8 cellular contexts compared by ENCODE assay signal in genomic region chr17:60641810-60642220, GRCh38. TPM values are rescaled to one million over a fixed set of nuclear protein-coding genes. Genes with fewer than 3 reads are reported as not detected.
DNase-seq lines count a peak whose midpoint lies in the region; ATAC-seq, FAIRE-seq and TF ChIP-seq lines count a peak whose summit lies in the region.

No MANE protein-coding gene starts in this region.

- no peak overlapping the region for H2AFZ ChIP-seq in PC-3 (ENCODE audit: low read length)

- CTCF ChIA-PET in PC-3 (lab: Charles Lee), result interaction anchor here (0.6 kb wide), 1 partner anchor 42 kb away, joined by 3 read pairs; the partner anchor contains the start of gene PPM1D

- H3K9me2 ChIP-seq in PC-3 (replicated peaks; ENCODE audit: low read length), result no peaks in the 10 kb centered on the region

- no peak overlapping the region for H3K27ac Mint-ChIP-seq in progenitor cell of endocrine pancreas

- intact Hi-C loops in PC-3 (cut with micrococcal nuclease) (no loop called here), Right ventricle myocardium superior (cut with DNase I) (loop anchor here (2.0 kb wide), 1 partner anchor 65 kb away; no protein-coding TSS in a partner anchor)

- no peak overlapping the region for H3K9ac ChIP-seq in PC-3 (ENCODE audit: low read length)

- H3K9me3 ChIP-seq in PC-3 (ENCODE audit: low read length), result no peaks in the 10 kb centered on the region

- H3K27ac ChIP-seq in PC-3 (ENCODE audit: low read length), result peak overlapping the region; percentile 25

- no TSS peak for BruUV-seq in PC-3 (replicated peaks; lab: Mats Ljungman, UMichigan)

- peaks cover 3% of the 10 kb centered on the region for H3F3A ChIP-seq in PC-3 (ENCODE audit: low read length, unreplicated experiment)

- POLR2A ChIA-PET in PC-3 (lab: Charles Lee; ENCODE audit: unreplicated experiment), result no interaction called here

- no peak overlapping the region for H3K4me3 ChIP-seq in PC-3 (ENCODE audit: low read length)

- H3K79me2 ChIP-seq in PC-3 (ENCODE audit: low read length), result peaks cover 19% of the 10 kb centered on the region; the same call in 1 of the 2 replicates

- H3K27me3 Mint-ChIP-seq in progenitor cell of endocrine pancreas, result no peaks in the 10 kb centered on the region

- no peaks in the 10 kb centered on the region for H3K9me3 Mint-ChIP-seq in progenitor cell of endocrine pancreas (ENCODE audit: low read depth)

- peaks cover 5% of the 10 kb centered on the region; the same call in 1 of the 2 replicates for H4K20me1 ChIP-seq in PC-3 (ENCODE audit: low read length)

- peaks cover 6% of the 10 kb centered on the region for H3K36me3 Mint-ChIP-seq in progenitor cell of endocrine pancreas (ENCODE audit: insufficient read depth)

- ATAC-seq in PC-3 (peak; percentile 80), Right ventricle myocardium superior (ENCODE audit: poor library complexity) (peak; percentile 70), HG03196 (IDR thresholded peaks at IDR 0.05; ENCODE audit: unreplicated experiment) (no peak)

- DNase-seq in Kasumi-1 (lab: John Stamatoyannopoulos, UW) (peak; percentile 88 to 93), PC-3 (peak; percentile 93), Right ventricle myocardium superior (no peak), progenitor cell of endocrine pancreas (ENCODE audit: low spot score, unreplicated experiment) (peak; percentile 30), cortex of kidney (lab: John Stamatoyannopoulos, UW) (no peak)
- peak; percentile 26 for DNase-seq in activated naive CD4-positive, alpha-beta T cell treated with anti-CD3 and anti-CD28 coated beads, Interleukin-2, amount 50 U/mL, for 16 hours

- H3K4me1 Mint-ChIP-seq in progenitor cell of endocrine pancreas (ENCODE audit: low read depth), result peaks cover 7% of the 10 kb centered on the region

- peak; percentile 21 for FAIRE-seq in G401.6 (lab: Jason Lieb, UNC)

- H3K4me2 ChIP-seq in PC-3 (ENCODE audit: low read length), result peak overlapping the region; percentile 18; the same call in 1 of the 2 replicates

- no peak overlapping the region for H3K4me3 Mint-ChIP-seq in progenitor cell of endocrine pancreas (ENCODE audit: low read depth)

- H3K36me3 ChIP-seq in PC-3 (ENCODE audit: low read depth, low read length), result no peaks in the 10 kb centered on the region

- H3K27me3 ChIP-seq in PC-3 (ENCODE audit: low read length), result no peaks in the 10 kb centered on the region

- peaks cover 13% of the 10 kb centered on the region for H3K4me1 ChIP-seq in PC-3 (ENCODE audit: insufficient read depth, low read length)

- TF ChIP-seq CTCF in PC-3 (conservative IDR thresholded peaks at IDR 0.05; ENCODE audit: low read depth, low read length) (peak; percentile 81), progenitor cell of endocrine pancreas (IDR thresholded peaks at IDR 0.05; ENCODE audit: unreplicated experiment) (peak; percentile 72)

RNA-seq across cellular contexts. Expression of gene BCAS3, which starts 35.8 kb away (rescaled TPM):
- total RNA-seq in PC-3 (2014; rRNA removed), result 25.9 and 36.9 TPM in 2 replicates
- total RNA-seq in Right ventricle myocardium superior, result 15.6 TPM
- total RNA-seq in progenitor cell of endocrine pancreas, result 36.1 and 36.6 TPM in 2 replicates

RNA-seq across cellular contexts. Expression of gene PPM1D, which starts 41.8 kb away (rescaled TPM):
- 8.2 and 8.4 TPM in 2 replicates for total RNA-seq in PC-3 (2014; rRNA removed)
- total RNA-seq in Right ventricle myocardium superior, result 7.8 TPM
- 20.8 and 21.2 TPM in 2 replicates for total RNA-seq in progenitor cell of endocrine pancreas

Comparison
In these comparisons a context has a peak if more than half of its experiments do, and no peak if none do; other contexts are left out.
1. DNase-seq: peak in Kasumi-1 (2 of 2), PC-3 (single experiment), activated naive CD4-positive, alpha-beta T cell treated with anti-CD3 and anti-CD28 coated beads, Interleukin-2, amount 50 U/mL, for 16 hours (single experiment) and progenitor cell of endocrine pancreas (single experiment); none in Right ventricle myocardium superior (single experiment) and cortex of kidney (single experiment).